In the genomic region with DNA sequence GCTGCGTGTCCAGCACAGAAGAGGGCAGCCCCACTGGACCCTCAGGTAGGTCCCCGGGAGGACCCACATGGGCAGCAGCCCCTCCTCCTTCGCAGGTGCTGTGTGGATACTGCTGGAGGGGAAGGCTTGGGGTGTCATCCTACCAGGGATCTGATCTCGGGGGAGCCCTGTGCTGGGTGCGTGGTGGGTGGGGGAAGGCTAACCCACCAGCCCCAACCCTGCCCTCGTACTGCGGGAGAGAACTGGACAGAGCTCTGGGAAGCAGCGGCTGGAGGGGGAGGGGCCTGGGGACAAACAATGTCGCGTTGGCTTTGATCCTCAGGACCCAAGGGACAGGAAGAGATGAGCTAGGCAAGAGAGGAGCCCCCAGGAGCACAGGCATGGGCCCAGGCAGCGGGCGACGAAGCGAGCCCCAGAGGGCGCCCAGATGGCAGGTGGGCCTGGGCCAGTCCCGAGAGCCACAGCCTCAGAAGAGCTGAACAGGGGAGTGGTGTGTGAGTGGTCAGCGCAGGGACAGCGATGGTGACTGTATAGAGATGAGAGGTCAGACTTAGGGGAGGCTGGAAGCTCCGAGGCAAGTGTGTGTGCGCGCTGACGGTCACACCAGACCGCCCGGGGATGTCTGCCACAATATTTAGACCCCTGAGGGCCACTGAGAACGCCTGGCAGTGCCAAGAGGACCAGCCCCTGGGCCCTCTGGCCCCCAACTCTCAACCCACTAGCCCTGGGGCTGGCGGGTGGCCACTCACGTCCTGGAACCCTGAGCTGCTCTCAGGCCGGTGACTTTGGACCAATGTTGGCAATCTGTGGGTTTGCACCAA, we compare ENCODE assay signal across 1 cellular context.
TF ChIP-seq lines count a peak whose summit lies in the region.

No MANE protein-coding gene starts in this region.

TF ChIP-seq in HepG2, 621 proteins besides CTCF, POLR2A, EP300 and RAD21 (continued from another document and continues in another):
- TF ChIP-seq, protein P1, sequence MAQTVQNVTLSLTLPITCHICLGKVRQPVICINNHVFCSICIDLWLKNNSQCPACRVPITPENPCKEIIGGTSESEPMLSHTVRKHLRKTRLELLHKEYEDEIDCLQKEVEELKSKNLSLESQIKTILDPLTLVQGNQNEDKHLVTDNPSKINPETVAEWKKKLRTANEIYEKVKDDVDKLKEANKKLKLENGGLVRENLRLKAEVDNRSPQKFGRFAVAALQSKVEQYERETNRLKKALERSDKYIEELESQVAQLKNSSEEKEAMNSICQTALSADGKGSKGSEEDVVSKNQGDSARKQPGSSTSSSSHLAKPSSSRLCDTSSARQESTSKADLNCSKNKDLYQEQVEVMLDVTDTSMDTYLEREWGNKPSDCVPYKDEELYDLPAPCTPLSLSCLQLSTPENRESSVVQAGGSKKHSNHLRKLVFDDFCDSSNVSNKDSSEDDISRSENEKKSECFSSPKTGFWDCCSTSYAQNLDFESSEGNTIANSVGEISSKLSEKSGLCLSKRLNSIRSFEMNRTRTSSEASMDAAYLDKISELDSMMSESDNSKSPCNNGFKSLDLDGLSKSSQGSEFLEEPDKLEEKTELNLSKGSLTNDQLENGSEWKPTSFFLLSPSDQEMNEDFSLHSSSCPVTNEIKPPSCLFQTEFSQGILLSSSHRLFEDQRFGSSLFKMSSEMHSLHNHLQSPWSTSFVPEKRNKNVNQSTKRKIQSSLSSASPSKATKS (CRISPR knock-in tag; IDR thresholded peaks at IDR 0.05) = no peak; the same call in 1 of the 2 replicates
- no peak for TF ChIP-seq CAMTA2 (CRISPR knock-in tag; IDR thresholded peaks at IDR 0.05; ENCODE audit: borderline replicate concordance)
- no peak for TF ChIP-seq PHB2 (IDR thresholded peaks at IDR 0.05; ENCODE audit: partially characterized antibody)
- TF ChIP-seq, protein P2, sequence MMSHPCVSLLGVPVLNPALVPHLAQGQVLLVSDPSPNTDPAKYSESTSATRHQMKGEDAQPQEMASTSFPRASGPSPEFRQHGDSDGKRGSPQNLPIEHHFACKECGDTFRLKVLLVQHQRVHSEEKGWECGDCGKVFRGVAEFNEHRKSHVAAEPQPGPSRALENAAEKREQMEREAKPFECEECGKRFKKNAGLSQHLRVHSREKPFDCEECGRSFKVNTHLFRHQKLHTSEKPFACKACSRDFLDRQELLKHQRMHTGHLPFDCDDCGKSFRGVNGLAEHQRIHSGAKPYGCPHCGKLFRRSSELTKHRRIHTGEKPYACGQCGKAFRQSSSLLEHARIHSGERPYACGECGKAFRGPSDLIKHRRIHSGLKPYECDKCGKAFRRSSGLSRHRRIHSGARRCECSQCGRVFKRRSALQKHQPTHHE (CRISPR knock-in tag; IDR thresholded peaks at IDR 0.05; ENCODE audit: borderline replicate concordance) = no peak
- peak; percentile 10 for TF ChIP-seq SKI (IDR thresholded peaks at IDR 0.05; ENCODE audit: partially characterized antibody)
- no peak for TF ChIP-seq KLF15 (CRISPR knock-in tag; IDR thresholded peaks at IDR 0.05; ENCODE audit: borderline replicate concordance)
- TF ChIP-seq NR2C2 (CRISPR knock-in tag; IDR thresholded peaks at IDR 0.05; ENCODE audit: borderline replicate concordance) = no peak
- no peak for TF ChIP-seq ZNF224 (CRISPR knock-in tag; IDR thresholded peaks at IDR 0.05)
- TF ChIP-seq NFKB2 (CRISPR knock-in tag; IDR thresholded peaks at IDR 0.05; ENCODE audit: borderline replicate concordance) = no peak; the same call in 1 of the 2 replicates
- TF ChIP-seq, protein P3, sequence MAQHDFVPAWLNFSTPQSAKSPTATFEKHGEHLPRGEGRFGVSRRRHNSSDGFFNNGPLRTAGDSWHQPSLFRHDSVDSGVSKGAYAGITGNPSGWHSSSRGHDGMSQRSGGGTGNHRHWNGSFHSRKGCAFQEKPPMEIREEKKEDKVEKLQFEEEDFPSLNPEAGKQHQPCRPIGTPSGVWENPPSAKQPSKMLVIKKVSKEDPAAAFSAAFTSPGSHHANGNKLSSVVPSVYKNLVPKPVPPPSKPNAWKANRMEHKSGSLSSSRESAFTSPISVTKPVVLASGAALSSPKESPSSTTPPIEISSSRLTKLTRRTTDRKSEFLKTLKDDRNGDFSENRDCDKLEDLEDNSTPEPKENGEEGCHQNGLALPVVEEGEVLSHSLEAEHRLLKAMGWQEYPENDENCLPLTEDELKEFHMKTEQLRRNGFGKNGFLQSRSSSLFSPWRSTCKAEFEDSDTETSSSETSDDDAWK (CRISPR knock-in tag; IDR thresholded peaks at IDR 0.05) = no peak
- TF ChIP-seq XRCC5 (optimal IDR thresholded peaks at IDR 0.05; ENCODE audit: low read length) = peak; percentile 51
- TF ChIP-seq, protein P4, sequence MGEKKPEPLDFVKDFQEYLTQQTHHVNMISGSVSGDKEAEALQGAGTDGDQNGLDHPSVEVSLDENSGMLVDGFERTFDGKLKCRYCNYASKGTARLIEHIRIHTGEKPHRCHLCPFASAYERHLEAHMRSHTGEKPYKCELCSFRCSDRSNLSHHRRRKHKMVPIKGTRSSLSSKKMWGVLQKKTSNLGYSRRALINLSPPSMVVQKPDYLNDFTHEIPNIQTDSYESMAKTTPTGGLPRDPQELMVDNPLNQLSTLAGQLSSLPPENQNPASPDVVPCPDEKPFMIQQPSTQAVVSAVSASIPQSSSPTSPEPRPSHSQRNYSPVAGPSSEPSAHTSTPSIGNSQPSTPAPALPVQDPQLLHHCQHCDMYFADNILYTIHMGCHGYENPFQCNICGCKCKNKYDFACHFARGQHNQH (CRISPR knock-in tag; IDR thresholded peaks at IDR 0.05) = no peak; the same call in 1 of the 2 replicates
- TF ChIP-seq, protein P5, sequence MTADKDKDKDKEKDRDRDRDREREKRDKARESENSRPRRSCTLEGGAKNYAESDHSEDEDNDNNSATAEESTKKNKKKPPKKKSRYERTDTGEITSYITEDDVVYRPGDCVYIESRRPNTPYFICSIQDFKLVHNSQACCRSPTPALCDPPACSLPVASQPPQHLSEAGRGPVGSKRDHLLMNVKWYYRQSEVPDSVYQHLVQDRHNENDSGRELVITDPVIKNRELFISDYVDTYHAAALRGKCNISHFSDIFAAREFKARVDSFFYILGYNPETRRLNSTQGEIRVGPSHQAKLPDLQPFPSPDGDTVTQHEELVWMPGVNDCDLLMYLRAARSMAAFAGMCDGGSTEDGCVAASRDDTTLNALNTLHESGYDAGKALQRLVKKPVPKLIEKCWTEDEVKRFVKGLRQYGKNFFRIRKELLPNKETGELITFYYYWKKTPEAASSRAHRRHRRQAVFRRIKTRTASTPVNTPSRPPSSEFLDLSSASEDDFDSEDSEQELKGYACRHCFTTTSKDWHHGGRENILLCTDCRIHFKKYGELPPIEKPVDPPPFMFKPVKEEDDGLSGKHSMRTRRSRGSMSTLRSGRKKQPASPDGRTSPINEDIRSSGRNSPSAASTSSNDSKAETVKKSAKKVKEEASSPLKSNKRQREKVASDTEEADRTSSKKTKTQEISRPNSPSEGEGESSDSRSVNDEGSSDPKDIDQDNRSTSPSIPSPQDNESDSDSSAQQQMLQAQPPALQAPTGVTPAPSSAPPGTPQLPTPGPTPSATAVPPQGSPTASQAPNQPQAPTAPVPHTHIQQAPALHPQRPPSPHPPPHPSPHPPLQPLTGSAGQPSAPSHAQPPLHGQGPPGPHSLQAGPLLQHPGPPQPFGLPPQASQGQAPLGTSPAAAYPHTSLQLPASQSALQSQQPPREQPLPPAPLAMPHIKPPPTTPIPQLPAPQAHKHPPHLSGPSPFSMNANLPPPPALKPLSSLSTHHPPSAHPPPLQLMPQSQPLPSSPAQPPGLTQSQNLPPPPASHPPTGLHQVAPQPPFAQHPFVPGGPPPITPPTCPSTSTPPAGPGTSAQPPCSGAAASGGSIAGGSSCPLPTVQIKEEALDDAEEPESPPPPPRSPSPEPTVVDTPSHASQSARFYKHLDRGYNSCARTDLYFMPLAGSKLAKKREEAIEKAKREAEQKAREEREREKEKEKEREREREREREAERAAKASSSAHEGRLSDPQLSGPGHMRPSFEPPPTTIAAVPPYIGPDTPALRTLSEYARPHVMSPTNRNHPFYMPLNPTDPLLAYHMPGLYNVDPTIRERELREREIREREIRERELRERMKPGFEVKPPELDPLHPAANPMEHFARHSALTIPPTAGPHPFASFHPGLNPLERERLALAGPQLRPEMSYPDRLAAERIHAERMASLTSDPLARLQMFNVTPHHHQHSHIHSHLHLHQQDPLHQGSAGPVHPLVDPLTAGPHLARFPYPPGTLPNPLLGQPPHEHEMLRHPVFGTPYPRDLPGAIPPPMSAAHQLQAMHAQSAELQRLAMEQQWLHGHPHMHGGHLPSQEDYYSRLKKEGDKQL (CRISPR knock-in tag; IDR thresholded peaks at IDR 0.05; ENCODE audit: low read depth) = no peak
- TF ChIP-seq, protein P6, sequence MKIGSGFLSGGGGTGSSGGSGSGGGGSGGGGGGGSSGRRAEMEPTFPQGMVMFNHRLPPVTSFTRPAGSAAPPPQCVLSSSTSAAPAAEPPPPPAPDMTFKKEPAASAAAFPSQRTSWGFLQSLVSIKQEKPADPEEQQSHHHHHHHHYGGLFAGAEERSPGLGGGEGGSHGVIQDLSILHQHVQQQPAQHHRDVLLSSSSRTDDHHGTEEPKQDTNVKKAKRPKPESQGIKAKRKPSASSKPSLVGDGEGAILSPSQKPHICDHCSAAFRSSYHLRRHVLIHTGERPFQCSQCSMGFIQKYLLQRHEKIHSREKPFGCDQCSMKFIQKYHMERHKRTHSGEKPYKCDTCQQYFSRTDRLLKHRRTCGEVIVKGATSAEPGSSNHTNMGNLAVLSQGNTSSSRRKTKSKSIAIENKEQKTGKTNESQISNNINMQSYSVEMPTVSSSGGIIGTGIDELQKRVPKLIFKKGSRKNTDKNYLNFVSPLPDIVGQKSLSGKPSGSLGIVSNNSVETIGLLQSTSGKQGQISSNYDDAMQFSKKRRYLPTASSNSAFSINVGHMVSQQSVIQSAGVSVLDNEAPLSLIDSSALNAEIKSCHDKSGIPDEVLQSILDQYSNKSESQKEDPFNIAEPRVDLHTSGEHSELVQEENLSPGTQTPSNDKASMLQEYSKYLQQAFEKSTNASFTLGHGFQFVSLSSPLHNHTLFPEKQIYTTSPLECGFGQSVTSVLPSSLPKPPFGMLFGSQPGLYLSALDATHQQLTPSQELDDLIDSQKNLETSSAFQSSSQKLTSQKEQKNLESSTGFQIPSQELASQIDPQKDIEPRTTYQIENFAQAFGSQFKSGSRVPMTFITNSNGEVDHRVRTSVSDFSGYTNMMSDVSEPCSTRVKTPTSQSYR (CRISPR knock-in tag; IDR thresholded peaks at IDR 0.05; ENCODE audit: borderline replicate concordance) = peak; percentile 95
- TF ChIP-seq, protein P7, sequence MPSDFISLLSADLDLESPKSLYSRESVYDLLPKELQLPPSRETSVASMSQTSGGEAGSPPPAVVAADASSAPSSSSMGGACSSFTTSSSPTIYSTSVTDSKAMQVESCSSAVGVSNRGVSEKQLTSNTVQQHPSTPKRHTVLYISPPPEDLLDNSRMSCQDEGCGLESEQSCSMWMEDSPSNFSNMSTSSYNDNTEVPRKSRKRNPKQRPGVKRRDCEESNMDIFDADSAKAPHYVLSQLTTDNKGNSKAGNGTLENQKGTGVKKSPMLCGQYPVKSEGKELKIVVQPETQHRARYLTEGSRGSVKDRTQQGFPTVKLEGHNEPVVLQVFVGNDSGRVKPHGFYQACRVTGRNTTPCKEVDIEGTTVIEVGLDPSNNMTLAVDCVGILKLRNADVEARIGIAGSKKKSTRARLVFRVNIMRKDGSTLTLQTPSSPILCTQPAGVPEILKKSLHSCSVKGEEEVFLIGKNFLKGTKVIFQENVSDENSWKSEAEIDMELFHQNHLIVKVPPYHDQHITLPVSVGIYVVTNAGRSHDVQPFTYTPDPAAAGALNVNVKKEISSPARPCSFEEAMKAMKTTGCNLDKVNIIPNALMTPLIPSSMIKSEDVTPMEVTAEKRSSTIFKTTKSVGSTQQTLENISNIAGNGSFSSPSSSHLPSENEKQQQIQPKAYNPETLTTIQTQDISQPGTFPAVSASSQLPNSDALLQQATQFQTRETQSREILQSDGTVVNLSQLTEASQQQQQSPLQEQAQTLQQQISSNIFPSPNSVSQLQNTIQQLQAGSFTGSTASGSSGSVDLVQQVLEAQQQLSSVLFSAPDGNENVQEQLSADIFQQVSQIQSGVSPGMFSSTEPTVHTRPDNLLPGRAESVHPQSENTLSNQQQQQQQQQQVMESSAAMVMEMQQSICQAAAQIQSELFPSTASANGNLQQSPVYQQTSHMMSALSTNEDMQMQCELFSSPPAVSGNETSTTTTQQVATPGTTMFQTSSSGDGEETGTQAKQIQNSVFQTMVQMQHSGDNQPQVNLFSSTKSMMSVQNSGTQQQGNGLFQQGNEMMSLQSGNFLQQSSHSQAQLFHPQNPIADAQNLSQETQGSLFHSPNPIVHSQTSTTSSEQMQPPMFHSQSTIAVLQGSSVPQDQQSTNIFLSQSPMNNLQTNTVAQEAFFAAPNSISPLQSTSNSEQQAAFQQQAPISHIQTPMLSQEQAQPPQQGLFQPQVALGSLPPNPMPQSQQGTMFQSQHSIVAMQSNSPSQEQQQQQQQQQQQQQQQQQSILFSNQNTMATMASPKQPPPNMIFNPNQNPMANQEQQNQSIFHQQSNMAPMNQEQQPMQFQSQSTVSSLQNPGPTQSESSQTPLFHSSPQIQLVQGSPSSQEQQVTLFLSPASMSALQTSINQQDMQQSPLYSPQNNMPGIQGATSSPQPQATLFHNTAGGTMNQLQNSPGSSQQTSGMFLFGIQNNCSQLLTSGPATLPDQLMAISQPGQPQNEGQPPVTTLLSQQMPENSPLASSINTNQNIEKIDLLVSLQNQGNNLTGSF (CRISPR knock-in tag; IDR thresholded peaks at IDR 0.05) = no peak
- no peak for TF ChIP-seq ZNF543 (CRISPR knock-in tag; IDR thresholded peaks at IDR 0.05)
- no peak for TF ChIP-seq CBFB (CRISPR knock-in tag; IDR thresholded peaks at IDR 0.05)
- no peak for TF ChIP-seq HMGA1 (CRISPR knock-in tag; conservative IDR thresholded peaks at IDR 0.05)
- peak; percentile 75; the same call in 1 of the 2 replicates for TF ChIP-seq POLR2G (IDR thresholded peaks at IDR 0.05; ENCODE audit: low read depth, low read length)
- TF ChIP-seq, protein P8, sequence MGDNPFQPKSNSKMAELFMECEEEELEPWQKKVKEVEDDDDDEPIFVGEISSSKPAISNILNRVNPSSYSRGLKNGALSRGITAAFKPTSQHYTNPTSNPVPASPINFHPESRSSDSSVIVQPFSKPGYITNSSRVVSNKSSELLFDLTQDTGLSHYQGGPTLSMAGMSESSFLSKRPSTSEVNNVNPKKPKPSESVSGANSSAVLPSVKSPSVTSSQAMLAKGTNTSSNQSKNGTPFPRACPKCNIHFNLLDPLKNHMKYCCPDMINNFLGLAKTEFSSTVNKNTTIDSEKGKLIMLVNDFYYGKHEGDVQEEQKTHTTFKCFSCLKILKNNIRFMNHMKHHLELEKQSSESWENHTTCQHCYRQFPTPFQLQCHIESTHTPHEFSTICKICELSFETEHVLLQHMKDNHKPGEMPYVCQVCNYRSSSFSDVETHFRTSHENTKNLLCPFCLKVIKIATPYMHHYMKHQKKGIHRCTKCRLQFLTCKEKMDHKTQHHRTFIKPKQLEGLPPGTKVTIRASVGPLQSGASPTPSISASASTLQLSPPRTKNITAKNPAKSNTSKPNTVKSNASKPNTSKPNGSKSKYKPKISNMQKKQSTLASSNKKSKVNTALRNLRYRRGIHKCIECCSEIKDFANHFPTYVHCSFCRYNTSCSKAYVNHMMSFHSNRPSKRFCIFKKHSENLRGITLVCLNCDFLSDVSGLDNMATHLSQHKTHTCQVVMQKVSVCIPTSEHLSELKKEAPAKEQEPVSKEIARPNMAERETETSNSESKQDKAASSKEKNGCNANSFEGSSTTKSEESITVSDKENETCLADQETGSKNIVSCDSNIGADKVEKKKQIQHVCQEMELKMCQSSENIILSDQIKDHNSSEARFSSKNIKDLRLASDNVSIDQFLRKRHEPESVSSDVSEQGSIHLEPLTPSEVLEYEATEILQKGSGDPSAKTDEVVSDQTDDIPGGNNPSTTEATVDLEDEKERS (CRISPR knock-in tag; IDR thresholded peaks at IDR 0.05) = no peak
- TF ChIP-seq, protein P9, sequence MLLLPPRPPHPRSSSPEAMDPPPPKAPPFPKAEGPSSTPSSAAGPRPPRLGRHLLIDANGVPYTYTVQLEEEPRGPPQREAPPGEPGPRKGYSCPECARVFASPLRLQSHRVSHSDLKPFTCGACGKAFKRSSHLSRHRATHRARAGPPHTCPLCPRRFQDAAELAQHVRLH (CRISPR knock-in tag; IDR thresholded peaks at IDR 0.05; ENCODE audit: borderline replicate concordance, low read depth) = no peak
- 0 out of 2 replicates have a peak, but pooled peaks have one; percentile 27 for TF ChIP-seq PCBP1 (IDR thresholded peaks at IDR 0.05; ENCODE audit: borderline replicate concordance, low read depth, low read length)
